9 cellular contexts compared by ENCODE assay signal in genomic region chr4:87353592-87353991, GRCh38. TPM values are rescaled to one million over a fixed set of nuclear protein-coding genes. Genes with fewer than 3 reads are reported as not detected.
DNase-seq lines count a peak whose midpoint lies in the region; ATAC-seq and TF ChIP-seq lines count a peak whose summit lies in the region.
"Had no signal": no experiment of that assay in that cellular context is flagged by ENCODE, and none has a peak within 500 bp of the region (broad histone marks: within the 10 kb centered on the region; RNA-seq: fewer than 3 reads in every experiment).

No MANE protein-coding gene starts in this region.

- POLR2A ChIA-PET in T-cell (lab: Charles Lee): no interaction called here

- peak; percentile 8 for DNase-seq in Daoy (ENCODE audit: low read depth)
- peak in 26 of 34 experiments; percentile 3 to 48 (median 24) for DNase-seq in T-cell
- DNase-seq in endothelial cell (ENCODE audit: low spot score): peak; percentile 67
- no peak for DNase-seq in NCI-H1105 treated with DMSO at 0.1 percent for 48 hours (lab: John Stamatoyannopoulos, UW)
- no peak for DNase-seq in stimulated activated effector memory CD8-positive, alpha-beta T cell treated with anti-CD3 and anti-CD28 coated beads, Interleukin-12 subunit alpha, Interleukin-12 subunit beta, amount 100 ng/mL, for 72 hours (ENCODE audit: low spot score in 2 of 2)

- H3K9me3 Mint-ChIP-seq in T-cell (no peaks in the 10 kb centered on the region), endothelial cell (ENCODE audit: unreplicated experiment) (no peaks in the 10 kb centered on the region)
- H3K9me3 Mint-ChIP-seq in stimulated activated effector memory CD8-positive, alpha-beta T cell treated with anti-CD3 and anti-CD28 coated beads, Interleukin-12 subunit alpha, Interleukin-12 subunit beta, amount 100 ng/mL, for 72 hours: no peaks in the 10 kb centered on the region
- H3K9me3 Mint-ChIP-seq: activated naive CD4-positive, alpha-beta T cell treated with anti-CD3 and anti-CD28 coated beads, Interleukin-2, amount 50 U/mL, for 24 hours had no signal

- H3K9me3 ChIP-seq in neural cell (ENCODE audit: low read length): no peaks in the 10 kb centered on the region

- peaks cover 25% of the 10 kb centered on the region for H3K36me3 Mint-ChIP-seq in T-cell
- H3K36me3 Mint-ChIP-seq in endothelial cell (ENCODE audit: low read depth, unreplicated experiment): no peaks in the 10 kb centered on the region
- H3K36me3 Mint-ChIP-seq in stimulated activated effector memory CD8-positive, alpha-beta T cell treated with anti-CD3 and anti-CD28 coated beads, Interleukin-12 subunit alpha, Interleukin-12 subunit beta, amount 100 ng/mL, for 72 hours: peaks cover 43% of the 10 kb centered on the region

- no peaks in the 10 kb centered on the region for H3K27me3 ChIP-seq in neural cell (ENCODE audit: insufficient read depth, low read depth, low read length)

- TF ChIP-seq EP300 in neural cell (conservative IDR thresholded peaks at IDR 0.05; ENCODE audit: poor library complexity, severe bottlenecking): no peak

- no peaks in the 10 kb centered on the region for H4K20me1 ChIP-seq in neural cell (ENCODE audit: insufficient read depth)

- no peak overlapping the region for H3K4me3 ChIP-seq in neural cell (ENCODE audit: low read length)

- no peaks in the 10 kb centered on the region for H3K9me2 ChIP-seq in neural cell (ENCODE audit: insufficient read depth, low read length)

- ATAC-seq in GM19351 (IDR thresholded peaks at IDR 0.05; ENCODE audit: unreplicated experiment) (peak; percentile 87), HG03280 (IDR thresholded peaks at IDR 0.05; ENCODE audit: unreplicated experiment) (peak; percentile 74), T-cell (replicated peaks in 1 of 4) (peak in 1 of 4 experiments; percentile 57)
- no peak for ATAC-seq in stimulated activated effector memory CD8-positive, alpha-beta T cell treated with anti-CD3 and anti-CD28 coated beads, Interleukin-12 subunit alpha, Interleukin-12 subunit beta, amount 100 ng/mL, for 72 hours

- TF ChIP-seq CTCF in endothelial cell (IDR thresholded peaks at IDR 0.05; ENCODE audit: unreplicated experiment) (peak; percentile 63), neural cell (IDR thresholded peaks at IDR 0.05; ENCODE audit: poor library complexity, severe bottlenecking) (peak; percentile 60)

- no peak overlapping the region for H3K27ac ChIP-seq in neural cell (ENCODE audit: low read length)

- CTCF ChIA-PET in T-cell (lab: Charles Lee): interaction anchor here (0.5 to 1.7 kb wide), 5 partner anchors 112 to 924 kb away, joined by 3 to 6 read pairs (median 3); no protein-coding TSS in a partner anchor

- no peaks in the 10 kb centered on the region for H3K36me3 ChIP-seq in neural cell (ENCODE audit: insufficient read depth, low read length)

- H3K4me2 ChIP-seq in neural cell (ENCODE audit: low read length): no peak overlapping the region

- H3K9ac ChIP-seq in neural cell (ENCODE audit: low read length): no peak overlapping the region

- H3F3A ChIP-seq in neural cell (ENCODE audit: insufficient read depth, low read length, poor library complexity, severe bottlenecking): no peaks in the 10 kb centered on the region

- H2AFZ ChIP-seq in neural cell (ENCODE audit: low read depth, low read length): no peak overlapping the region

- no peaks in the 10 kb centered on the region for H3K79me2 ChIP-seq in neural cell (replicated peaks; ENCODE audit: insufficient read depth, low read length)

- no peaks in the 10 kb centered on the region for H3K27me3 Mint-ChIP-seq in T-cell
- no peaks in the 10 kb centered on the region for H3K27me3 Mint-ChIP-seq in endothelial cell (ENCODE audit: unreplicated experiment)
- H3K27me3 Mint-ChIP-seq: activated naive CD4-positive, alpha-beta T cell treated with anti-CD3 and anti-CD28 coated beads, Interleukin-2, amount 50 U/mL, for 24 hours had no signal

- H3K4me1 Mint-ChIP-seq in T-cell (no peaks in the 10 kb centered on the region), endothelial cell (ENCODE audit: unreplicated experiment) (no peaks in the 10 kb centered on the region)
- no peaks in the 10 kb centered on the region for H3K4me1 Mint-ChIP-seq in stimulated activated effector memory CD8-positive, alpha-beta T cell treated with anti-CD3 and anti-CD28 coated beads, Interleukin-12 subunit alpha, Interleukin-12 subunit beta, amount 100 ng/mL, for 72 hours
- H3K4me1 Mint-ChIP-seq: activated naive CD4-positive, alpha-beta T cell treated with anti-CD3 and anti-CD28 coated beads, Interleukin-2, amount 50 U/mL, for 24 hours had no signal

- H3K4me3 Mint-ChIP-seq in T-cell (no peak overlapping the region), endothelial cell (ENCODE audit: unreplicated experiment) (no peak overlapping the region)
- H3K4me3 Mint-ChIP-seq in stimulated activated effector memory CD8-positive, alpha-beta T cell treated with anti-CD3 and anti-CD28 coated beads, Interleukin-12 subunit alpha, Interleukin-12 subunit beta, amount 100 ng/mL, for 72 hours: no peak overlapping the region
- H3K4me3 Mint-ChIP-seq: activated naive CD4-positive, alpha-beta T cell treated with anti-CD3 and anti-CD28 coated beads, Interleukin-2, amount 50 U/mL, for 24 hours had no signal

- H3K27ac Mint-ChIP-seq in T-cell (no peak overlapping the region), endothelial cell (ENCODE audit: unreplicated experiment) (no peak overlapping the region)
- no peak overlapping the region for H3K27ac Mint-ChIP-seq in stimulated activated effector memory CD8-positive, alpha-beta T cell treated with anti-CD3 and anti-CD28 coated beads, Interleukin-12 subunit alpha, Interleukin-12 subunit beta, amount 100 ng/mL, for 72 hours
- H3K27ac Mint-ChIP-seq: activated naive CD4-positive, alpha-beta T cell treated with anti-CD3 and anti-CD28 coated beads, Interleukin-2, amount 50 U/mL, for 24 hours had no signal

- peak; percentile 64 for TF ChIP-seq RAD21 in neural cell (conservative IDR thresholded peaks at IDR 0.05)

TF ChIP-seq in neural cell, 6 proteins besides CTCF, POLR2A, EP300 and RAD21:
- TF ChIP-seq EZH2 (IDR thresholded peaks at IDR 0.05; ENCODE audit: borderline replicate concordance, insufficient read depth, low read length, poor library complexity, severe bottlenecking): no peak
- peak; percentile 65 for TF ChIP-seq SMC3 (conservative IDR thresholded peaks at IDR 0.05; ENCODE audit: poor library complexity)
- no peak for TF ChIP-seq REST (IDR thresholded peaks at IDR 0.05; ENCODE audit: borderline replicate concordance)
- no peak for TF ChIP-seq POLR2AphosphoS5 (IDR thresholded peaks at IDR 0.05)

RNA-seq across cellular contexts. Expression of gene HSD17B13, which starts 30.9 kb away (rescaled TPM):
- not detected in 2 replicates for total RNA-seq in Daoy (2014; rRNA removed; shearing (Covaris generic))
- under 1 TPM; 0.23 to 0.86 (median 0.60) TPM for total RNA-seq in T-cell
- total RNA-seq in endothelial cell (ENCODE audit: unreplicated experiment): not detected
- not detected in 2 replicates for polyA plus RNA-seq in neural cell
- not detected in 2 replicates for polyA minus RNA-seq in neural cell

RNA-seq across cellular contexts. Expression of gene HSD17B11, which starts 37.4 kb away (rescaled TPM):
- 6.8 and 13.5 TPM in 2 replicates for total RNA-seq in Daoy (2014; rRNA removed; shearing (Covaris generic))
- 10 to 100 TPM; 38.0 to 57.7 (median 51.2) TPM for total RNA-seq in T-cell
- 27.2 TPM for total RNA-seq in endothelial cell (ENCODE audit: unreplicated experiment)
- 2.2 and 3.4 TPM in 2 replicates for polyA plus RNA-seq in neural cell
- 1.7 and 2.0 TPM in 2 replicates for polyA minus RNA-seq in neural cell

Comparison
In these comparisons a context has a peak if more than half of its experiments do, and no peak if none do; other contexts are left out.
1. DNase-seq: peak in Daoy (single experiment), T-cell (26 of 34) and endothelial cell (single experiment); none in NCI-H1105 treated with DMSO at 0.1 percent for 48 hours (single experiment) and stimulated activated effector memory CD8-positive, alpha-beta T cell treated with anti-CD3 and anti-CD28 coated beads, Interleukin-12 subunit alpha, Interleukin-12 subunit beta, amount 100 ng/mL, for 72 hours (0 of 2).